Comparison of ENCODE assay signal across 1 cellular context in genomic region chr6:118867181-118867580, GRCh38.
TF ChIP-seq lines count a peak whose summit lies in the region.

No MANE protein-coding gene starts in this region.

TF ChIP-seq in IMR-90, 13 proteins besides CTCF, POLR2A, EP300 and RAD21 (continued from another document):
- TF ChIP-seq SMC3 (IDR thresholded peaks at IDR 0.05; ENCODE audit: low read depth, low read length) = no peak
- TF ChIP-seq MAZ (IDR thresholded peaks at IDR 0.05; ENCODE audit: borderline replicate concordance, low read depth, low read length) = no peak
- TF ChIP-seq MAFK (IDR thresholded peaks at IDR 0.05; ENCODE audit: low read depth, low read length) = no peak
- TF ChIP-seq ELK1 (IDR thresholded peaks at IDR 0.05; ENCODE audit: borderline replicate concordance, low read depth, low read length) = no peak
- no peak for TF ChIP-seq BHLHE40 (IDR thresholded peaks at IDR 0.05; ENCODE audit: low read depth, low read length)
- TF ChIP-seq RFX5 (IDR thresholded peaks at IDR 0.05; ENCODE audit: low read depth, low read length) = no peak
- no peak for TF ChIP-seq USF2 (IDR thresholded peaks at IDR 0.05; ENCODE audit: low read depth, low read length)
- TF ChIP-seq CHD1 (IDR thresholded peaks at IDR 0.05; ENCODE audit: low read depth, low read length) = no peak
- no peak for TF ChIP-seq CEBPB (IDR thresholded peaks at IDR 0.05; ENCODE audit: low read depth, low read length)
